Comparison of ENCODE assay signal across 31 cellular contexts in the genomic region with DNA sequence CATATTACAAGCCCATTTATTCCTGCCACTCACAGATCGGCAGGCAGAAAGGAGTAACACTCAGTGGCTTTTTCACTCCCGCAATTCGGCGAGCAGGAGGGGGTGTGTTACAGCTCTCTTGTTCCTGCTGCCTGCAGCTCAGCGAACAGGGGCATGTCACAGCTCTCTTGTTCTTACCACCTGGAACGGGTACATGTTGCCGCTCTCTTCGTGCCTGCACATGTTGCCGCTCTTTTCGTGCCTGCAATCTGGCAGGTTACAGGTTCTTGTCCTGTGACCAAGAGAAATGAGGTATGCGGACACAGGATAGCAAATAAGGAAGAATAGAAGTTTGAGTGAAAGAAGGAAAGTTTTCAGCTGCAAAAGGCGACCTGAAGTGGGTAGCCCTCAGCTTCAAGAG.
"Had no signal": no experiment of that assay in that cellular context is flagged by ENCODE, and none has a peak within 500 bp of the region (broad histone marks: within the 10 kb centered on the region; RNA-seq: fewer than 3 reads in every experiment).

No MANE protein-coding gene starts in this region.

- H3K9me3 ChIP-seq: esophagus muscularis mucosa, left ventricle myocardium inferior, lower lobe of right lung, right lobe of liver, suprapubic skin, thyroid gland, vagina had no signal

- H3K4me3 ChIP-seq: dorsolateral prefrontal cortex, esophagus muscularis mucosa, heart right ventricle, left ventricle myocardium inferior, lower lobe of right lung, right lobe of liver, smooth muscle cell, suprapubic skin, thyroid gland, vagina had no signal

- H3K4me3 Mint-ChIP-seq: immature natural killer cell; memory B cell; natural killer cell; stimulated activated naive CD8-positive, alpha-beta T cell treated with anti-CD3 and anti-CD28 coated beads, Interleukin-15, amount 100 ng/mL, for 72 hours had no signal

- H3K4me2 ChIP-seq: smooth muscle cell had no signal

- H3K4me1 Mint-ChIP-seq: immature natural killer cell; memory B cell; natural killer cell; stimulated activated naive CD8-positive, alpha-beta T cell treated with anti-CD3 and anti-CD28 coated beads, Interleukin-15, amount 100 ng/mL, for 72 hours had no signal

- DNase-seq: dorsolateral prefrontal cortex; effector CD4-positive, alpha-beta T cell; foreskin keratinocyte; glutamatergic neuron; heart right ventricle; hippocampal formation; immature natural killer cell; islet precursor cell; kidney glomerular epithelial cell; left colon; left ventricle myocardium inferior; lower lobe of right lung; natural killer cell; right lobe of liver; stimulated activated CD4-positive, alpha-beta T cell treated with anti-CD3 and anti-CD28 coated beads, Interleukin-12 subunit alpha, Interleukin-12 subunit beta, amount 100 ng/mL, for 4 hours; stimulated activated CD4-positive, alpha-beta T cell treated with anti-CD3 and anti-CD28 coated beads, Interleukin-1b, Interleukin-23, amount 100 ng/mL, for 48 hours; stimulated activated CD4-positive, alpha-beta T cell treated with anti-CD3 and anti-CD28 coated beads, Interleukin-4, amount 100 ng/mL, for 1 hour; stimulated activated CD8-positive, alpha-beta memory T cell treated with anti-CD3 and anti-CD28 coated beads, Interleukin-4, amount 100 ng/mL, for 48 hours; stimulated activated naive CD4-positive, alpha-beta T cell; stimulated activated naive CD8-positive, alpha-beta T cell treated with anti-CD3 and anti-CD28 coated beads, Interleukin-15, amount 100 ng/mL, for 72 hours; thyroid gland had no signal

- H3K36me3 ChIP-seq: esophagus muscularis mucosa, heart right ventricle, left ventricle myocardium inferior, lower lobe of right lung, neutrophil, right lobe of liver, suprapubic skin, thyroid gland, vagina had no signal

- ATAC-seq: foreskin keratinocyte; heart right ventricle; left colon; lower lobe of right lung; natural killer cell; right lobe of liver; stimulated activated naive CD8-positive, alpha-beta T cell treated with anti-CD3 and anti-CD28 coated beads, Interleukin-15, amount 100 ng/mL, for 72 hours had no signal

- H3K27me3 Mint-ChIP-seq: memory B cell; progenitor cell of endocrine pancreas; stimulated activated naive CD8-positive, alpha-beta T cell treated with anti-CD3 and anti-CD28 coated beads, Interleukin-15, amount 100 ng/mL, for 72 hours had no signal

- H3K27ac ChIP-seq: dorsolateral prefrontal cortex, epithelial cell of prostate, esophagus muscularis mucosa, foreskin keratinocyte, heart right ventricle, left ventricle myocardium inferior, lower lobe of right lung, neutrophil, parathyroid adenoma, right lobe of liver, suprapubic skin, thyroid gland, vagina had no signal

- H3K9ac ChIP-seq: parathyroid adenoma had no signal

- H2AFZ ChIP-seq: parathyroid adenoma had no signal

- H3K36me3 Mint-ChIP-seq: memory B cell had no signal

- FAIRE-seq: colon had no signal

- H3K27ac Mint-ChIP-seq: immature natural killer cell; memory B cell; natural killer cell; progenitor cell of endocrine pancreas; stimulated activated naive CD8-positive, alpha-beta T cell treated with anti-CD3 and anti-CD28 coated beads, Interleukin-15, amount 100 ng/mL, for 72 hours had no signal

- H3K27me3 ChIP-seq: dorsolateral prefrontal cortex, esophagus muscularis mucosa, foreskin keratinocyte, heart right ventricle, neutrophil, right lobe of liver, suprapubic skin, thyroid gland, vagina had no signal

- H3K79me2 ChIP-seq: parathyroid adenoma had no signal

- H3K4me1 ChIP-seq: esophagus muscularis mucosa, foreskin keratinocyte, heart right ventricle, left ventricle myocardium inferior, lower lobe of right lung, parathyroid adenoma, right lobe of liver, suprapubic skin, thyroid gland, vagina had no signal
